ENCODE assay signal across 10 cellular contexts in genomic region chr17:49723423-49723822, GRCh38. TPM values are rescaled to one million over a fixed set of nuclear protein-coding genes. Genes with fewer than 3 reads are reported as not detected.
DNase-seq lines count a peak whose midpoint lies in the region; ATAC-seq and TF ChIP-seq lines count a peak whose summit lies in the region.
"Had no signal": no experiment of that assay in that cellular context is flagged by ENCODE, and none has a peak within 500 bp of the region (broad histone marks: within the 10 kb centered on the region; RNA-seq: fewer than 3 reads in every experiment).

No MANE protein-coding gene starts in this region.

- peaks cover 9 to 49% (median 15%) of the 10 kb centered on the region in 3 donors for H3K4me1 ChIP-seq in esophagus squamous epithelium
- H3K4me1 ChIP-seq in vagina: peaks cover 35% of the 10 kb centered on the region

- H3K27ac ChIP-seq in esophagus squamous epithelium (peak overlapping the region; percentile 2 to 72 (median 58)), vagina (peak overlapping the region; percentile 71)

- H3K4me1 Mint-ChIP-seq in naive thymus-derived CD8-positive, alpha-beta T cell: peaks cover 17 to 64% (median 49%) of the 10 kb centered on the region in 4 donors

- peaks cover 2 to 59% (median 9%) of the 10 kb centered on the region in 3 donors for H3K36me3 ChIP-seq in esophagus squamous epithelium
- H3K36me3 ChIP-seq in vagina: peaks cover 0 to 28% of the 10 kb centered on the region in 2 donors

- POLR2A ChIA-PET in naive thymus-derived CD8-positive, alpha-beta T cell (lab: Charles Lee): interaction anchor here (0.8 to 2.7 kb wide), 6 partner anchors 14 to 65 kb away, joined by 3 to 8 read pairs (median 5); partner anchors contain the start of gene KAT7

- no peak for ATAC-seq in activated naive CD4-positive, alpha-beta T cell treated with anti-CD3 and anti-CD28 coated beads, Interleukin-2, amount 50 U/mL, for 72 hours
- no peak for ATAC-seq in naive thymus-derived CD8-positive, alpha-beta T cell
- ATAC-seq in HG02759 (IDR thresholded peaks at IDR 0.05; ENCODE audit: unreplicated experiment): no peak

- H3K27ac Mint-ChIP-seq in activated naive CD4-positive, alpha-beta T cell treated with anti-CD3 and anti-CD28 coated beads, Interleukin-2, amount 50 U/mL, for 72 hours: peak overlapping the region; percentile 30 to 77
- peak overlapping the region in 9 of 10 donors; percentile 53 to 93 (median 80) for H3K27ac Mint-ChIP-seq in naive thymus-derived CD8-positive, alpha-beta T cell

- no peak for DNase-seq in activated naive CD4-positive, alpha-beta T cell treated with anti-CD3 and anti-CD28 coated beads, Interleukin-2, amount 50 U/mL, for 72 hours (ENCODE audit: low spot score in 2 of 2)
- DNase-seq in activated naive CD4-positive, alpha-beta T cell treated with Interleukin-2 at 50 U/mL for 16 hours: no peak
- DNase-seq in esophagus squamous epithelium (lab: John Stamatoyannopoulos, UW) (no peak), vagina (ENCODE audit: extremely low spot score in 2 of 2) (no peak), NCI-H2029 (lab: John Stamatoyannopoulos, UW) (no peak)
- no peak for DNase-seq in naive thymus-derived CD8-positive, alpha-beta T cell
- no peak for DNase-seq in central memory CD4-positive, alpha-beta T cell
- DNase-seq: mesenchymal stem cell, NCI-H187 treated with DMSO at 0.1 percent for 48 hours had no signal

- H3K4me3 ChIP-seq in esophagus squamous epithelium (peak overlapping the region in 1 of 4 donors; percentile 29), vagina (peak overlapping the region in 1 of 2 donors; percentile 6)

- WGBS in esophagus squamous epithelium, 2 donors: 49 to 55% methylated on average over 7 to 8 of the region's 8 CpGs

- no peaks in the 10 kb centered on the region for H3K27me3 Mint-ChIP-seq in naive thymus-derived CD8-positive, alpha-beta T cell

- H3K36me3 Mint-ChIP-seq in activated naive CD4-positive, alpha-beta T cell treated with anti-CD3 and anti-CD28 coated beads, Interleukin-2, amount 50 U/mL, for 72 hours: peaks cover 8 to 11% of the 10 kb centered on the region in 2 donors
- peaks cover 6 to 83% (median 18%) of the 10 kb centered on the region in 3 donors for H3K36me3 Mint-ChIP-seq in naive thymus-derived CD8-positive, alpha-beta T cell

- no peak for TF ChIP-seq POLR2A in esophagus squamous epithelium (IDR thresholded peaks at IDR 0.05)
- TF ChIP-seq POLR2A in vagina (IDR thresholded peaks at IDR 0.05): no peak

- H3K4me3 Mint-ChIP-seq in naive thymus-derived CD8-positive, alpha-beta T cell: no peak overlapping the region

- intact Hi-C loops in esophagus squamous epithelium (cut with DNase I): no loop called here
- intact Hi-C loops in vagina (cut with DNase I): no loop called here

- TF ChIP-seq CTCF in esophagus squamous epithelium (IDR thresholded peaks at IDR 0.05): no peak
- TF ChIP-seq CTCF in vagina (IDR thresholded peaks at IDR 0.05): no peak

- H3K27me3 ChIP-seq in esophagus squamous epithelium (no peaks in the 10 kb centered on the region), vagina (no peaks in the 10 kb centered on the region)

- no peaks in the 10 kb centered on the region for H3K9me3 Mint-ChIP-seq in activated naive CD4-positive, alpha-beta T cell treated with anti-CD3 and anti-CD28 coated beads, Interleukin-2, amount 50 U/mL, for 72 hours
- no peaks in the 10 kb centered on the region for H3K9me3 Mint-ChIP-seq in naive thymus-derived CD8-positive, alpha-beta T cell

- H3K9me3 ChIP-seq in esophagus squamous epithelium (no peaks in the 10 kb centered on the region), vagina (no peaks in the 10 kb centered on the region)

RNA-seq across cellular contexts. Expression of gene SLC35B1, which starts 15.7 kb away (rescaled TPM):
- 10 to 100 TPM; 36.2 to 44.1 TPM for total RNA-seq in activated naive CD4-positive, alpha-beta T cell treated with anti-CD3 and anti-CD28 coated beads, Interleukin-2, amount 50 U/mL, for 72 hours
- 10 to 100 TPM; 32.4 to 68.5 (median 36.2) TPM for total RNA-seq in esophagus squamous epithelium
- total RNA-seq in naive thymus-derived CD8-positive, alpha-beta T cell: 10 to 100 TPM; 38.8 to 39.7 TPM
- polyA plus RNA-seq in naive thymus-derived CD8-positive, alpha-beta T cell: 10 to 100 TPM; 20.3 to 27.4 (median 21.8) TPM
- 42.0 TPM for total RNA-seq in vagina

RNA-seq across cellular contexts. Expression of gene FAM117A, which starts 40.5 kb away (rescaled TPM):
- 10 to 100 TPM; 13.3 to 25.0 TPM for total RNA-seq in activated naive CD4-positive, alpha-beta T cell treated with anti-CD3 and anti-CD28 coated beads, Interleukin-2, amount 50 U/mL, for 72 hours
- total RNA-seq in esophagus squamous epithelium (1 to 10 TPM; 5.6 to 7.5 (median 6.5) TPM), vagina (15.7 TPM)
- total RNA-seq in naive thymus-derived CD8-positive, alpha-beta T cell: 10 to 100 TPM; 84.5 to 90.8 TPM
- 10 to 100 TPM; 36.9 to 53.6 (median 46.7) TPM for polyA plus RNA-seq in naive thymus-derived CD8-positive, alpha-beta T cell

RNA-seq across cellular contexts. Expression of gene SPOP, which starts 45.5 kb away (rescaled TPM):
- total RNA-seq in activated naive CD4-positive, alpha-beta T cell treated with anti-CD3 and anti-CD28 coated beads, Interleukin-2, amount 50 U/mL, for 72 hours: 10 to 100 TPM; 66.9 to 70.3 TPM
- 10 to 100 TPM; 18.1 to 67.5 (median 36.5) TPM for total RNA-seq in esophagus squamous epithelium
- 10 to 100 TPM; 91.0 to 92.0 TPM for total RNA-seq in naive thymus-derived CD8-positive, alpha-beta T cell
- polyA plus RNA-seq in naive thymus-derived CD8-positive, alpha-beta T cell: 100 to 1,000 TPM in 2 of 3 donors, 10 to 100 TPM in 1; 75.9 to 126 (median 103) TPM
- 87.2 TPM for total RNA-seq in vagina
